ENCODE assay signal across 9 cellular contexts in the genomic region with DNA sequence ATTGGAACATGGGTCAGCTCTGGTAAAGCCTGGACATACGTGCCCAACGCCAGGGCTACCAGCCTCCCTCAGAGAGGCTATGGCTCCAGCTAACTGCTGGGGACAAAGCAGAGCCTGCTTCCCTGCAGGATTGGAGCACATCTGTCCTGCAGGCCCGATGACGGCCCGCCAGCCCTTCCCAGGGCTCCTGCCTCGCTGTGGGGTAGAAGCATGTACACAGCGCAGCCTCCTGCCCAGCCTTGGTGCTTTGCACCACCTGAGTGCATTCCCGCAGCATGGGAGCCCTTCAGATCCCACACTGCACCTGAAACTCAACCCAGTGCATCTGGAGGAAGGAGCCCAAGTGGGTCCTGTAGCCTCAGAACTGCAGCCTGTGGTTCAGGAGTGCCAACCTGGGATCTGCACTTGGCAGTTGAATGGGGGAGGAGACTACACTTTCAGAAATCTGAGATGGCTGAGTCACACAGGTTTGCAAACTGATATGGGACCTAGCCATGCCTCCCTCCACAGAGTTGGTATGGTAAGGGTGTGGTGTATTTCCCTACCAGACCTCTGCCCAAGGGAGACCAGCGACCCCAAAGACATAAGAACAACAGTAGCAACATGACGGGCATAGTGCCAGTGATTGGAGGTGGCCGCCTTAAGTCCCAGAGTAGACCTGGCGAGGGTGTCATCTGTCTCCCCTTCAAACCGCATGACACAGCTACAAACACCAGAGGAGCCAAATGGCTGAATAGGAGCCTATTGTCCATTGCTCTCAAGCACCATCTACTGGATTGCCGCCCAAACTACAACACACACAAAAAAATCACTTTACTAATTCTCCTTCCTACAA.
DNase-seq lines count a peak whose midpoint lies in the region; ATAC-seq, FAIRE-seq and TF ChIP-seq lines count a peak whose summit lies in the region.
"Had no signal": no experiment of that assay in that cellular context is flagged by ENCODE, and none has a peak within 500 bp of the region (broad histone marks: within the 10 kb centered on the region; RNA-seq: fewer than 3 reads in every experiment).

No MANE protein-coding gene starts in this region.

- intact Hi-C loops in K562 (cut with micrococcal nuclease) = no loop called here
- intact Hi-C loops in naive thymus-derived CD4-positive, alpha-beta T cell (cut with micrococcal nuclease) = loop anchor here in 1 of 2 donors (1.0 kb wide), 1 partner anchor 101 kb away; no protein-coding TSS in a partner anchor

- TF ChIP-seq RAD21 in K562 (CRISPR knock-in tag; conservative IDR thresholded peaks at IDR 0.05 in 1 of 2, IDR thresholded peaks at IDR 0.05 in 1 of 2) = 0 out of 4 replicates have a peak, but pooled peaks of 1 of the 2 experiments have one; percentile 18

- WGBS in K562 (ENCODE audit: insufficient coverage, low coverage, missing lambda C conversion rate) = 0% methylated on average over 12 of the region's 14 CpGs

- DNase-seq in SIG-M5 treated with dmso at 0.1 percent for 504 hours (lab: John Stamatoyannopoulos, UW; ENCODE audit: unreplicated experiment) = peak; percentile 47
- no peak for DNase-seq in SIG-M5 (lab: John Stamatoyannopoulos, UW)
- peak; percentile 98 for DNase-seq in NCI-H2107 treated with DMSO at 0.1 percent for 48 hours (lab: John Stamatoyannopoulos, UW; ENCODE audit: unreplicated experiment)
- DNase-seq in K562 (ENCODE audit: extremely low read depth in 1 of 4, low spot score in 3 of 4) = peak in 3 of 4 experiments; percentile 4 to 5 (median 4)
- peak; percentile 1 to 9 for DNase-seq in lung microvascular endothelial cell (ENCODE audit: low read depth in 2 of 2)
- no peak for DNase-seq in cerebellar cortex (ENCODE audit: low spot score)
- DNase-seq in naive thymus-derived CD4-positive, alpha-beta T cell = no peak
- DNase-seq: naive B cell had no signal

- no peaks in the 10 kb centered on the region for H4K20me1 ChIP-seq in K562 (replicated peaks; ENCODE audit: control insufficient read depth, insufficient read depth, low read length)

- TF ChIP-seq CTCF in K562 (IDR thresholded peaks at IDR 0.05 in 2 of 3, conservative IDR thresholded peaks at IDR 0.05 in 1 of 3; ENCODE audit: insufficient read depth in 2 of 3, low read depth in 1 of 3, low read length in 3 of 3) = peak in 2 of 3 experiments; percentile 13 to 21; a peak in 2 of 6 replicates

- no peak overlapping the region for H3K4me3 ChIP-seq in K562
- no peak overlapping the region for H3K4me3 ChIP-seq in naive thymus-derived CD4-positive, alpha-beta T cell (ENCODE audit: low read length)

- no peak overlapping the region for H3K27ac ChIP-seq in K562 (ENCODE audit: extremely low read depth, low read depth, low read length)
- H3K27ac ChIP-seq in naive thymus-derived CD4-positive, alpha-beta T cell (ENCODE audit: low read depth, low read length) = no peak overlapping the region

- no peak for TF ChIP-seq EP300 in K562 (IDR thresholded peaks at IDR 0.05; ENCODE audit: low read length)

- H3K9me3 Mint-ChIP-seq in naive thymus-derived CD4-positive, alpha-beta T cell = peaks cover 2 to 45% (median 6%) of the 10 kb centered on the region in 11 donors

- peak; percentile 89 for ATAC-seq in HG03280 (IDR thresholded peaks at IDR 0.05; ENCODE audit: unreplicated experiment)
- ATAC-seq in K562 = no peak
- no peak for ATAC-seq in naive thymus-derived CD4-positive, alpha-beta T cell

- no peaks in the 10 kb centered on the region for H3K9me1 ChIP-seq in K562 (ENCODE audit: control insufficient read depth, insufficient read depth, low read length)

- H3K36me3 Mint-ChIP-seq in naive thymus-derived CD4-positive, alpha-beta T cell = no peaks in the 10 kb centered on the region
- H3K36me3 Mint-ChIP-seq: naive B cell had no signal

- no peaks in the 10 kb centered on the region for H3K9me3 ChIP-seq in K562 (replicated peaks; ENCODE audit: control insufficient read depth, insufficient read depth, low read depth, low read length)
- H3K9me3 ChIP-seq in naive thymus-derived CD4-positive, alpha-beta T cell (ENCODE audit: control insufficient read depth in 2 of 3, low read length in 3 of 3) = no peaks in the 10 kb centered on the region

- no peak overlapping the region for H3K9ac ChIP-seq in K562 (ENCODE audit: insufficient read depth in 1 of 2, low read depth in 2 of 2, low read length in 2 of 2)

- peak overlapping the region in 1 of 9 donors; percentile 28 for H3K27ac Mint-ChIP-seq in naive thymus-derived CD4-positive, alpha-beta T cell
- H3K27ac Mint-ChIP-seq: naive B cell had no signal

- FAIRE-seq in K562 (lab: Jason Lieb, UNC) = no peak

- no peak overlapping the region for H3K4me2 ChIP-seq in K562 (ENCODE audit: insufficient read depth, low read length)

- in situ Hi-C loops in K562 (cut with MboI) = no loop called here

- no peaks in the 10 kb centered on the region for H3K4me1 Mint-ChIP-seq in naive thymus-derived CD4-positive, alpha-beta T cell
- H3K4me1 Mint-ChIP-seq: naive B cell had no signal

- H2AFZ ChIP-seq in K562 (ENCODE audit: low read depth, low read length) = no peak overlapping the region

- no peaks in the 10 kb centered on the region for H3K27me3 Mint-ChIP-seq in naive thymus-derived CD4-positive, alpha-beta T cell
- H3K27me3 Mint-ChIP-seq: naive B cell had no signal

- POLR2A ChIA-PET in K562 (lab: Yijun Ruan, JAX) = no interaction called here
- POLR2A ChIA-PET in naive thymus-derived CD4-positive, alpha-beta T cell (lab: Charles Lee) = no interaction called here

- H3K79me2 ChIP-seq in K562 (ENCODE audit: control insufficient read depth, insufficient read depth, low read length) = no peaks in the 10 kb centered on the region

- H3K36me3 ChIP-seq in K562 (ENCODE audit: control insufficient read depth, insufficient read depth, low read length) = no peaks in the 10 kb centered on the region
- no peaks in the 10 kb centered on the region for H3K36me3 ChIP-seq in naive thymus-derived CD4-positive, alpha-beta T cell (ENCODE audit: control insufficient read depth in 2 of 3, insufficient read depth in 3 of 3, low read length in 3 of 3)

- H3K27me3 ChIP-seq in K562 (ENCODE audit: control insufficient read depth in 2 of 2, insufficient read depth in 2 of 2, low read length in 2 of 2) = no peaks in the 10 kb centered on the region
- no peaks in the 10 kb centered on the region for H3K27me3 ChIP-seq in naive thymus-derived CD4-positive, alpha-beta T cell (ENCODE audit: control insufficient read depth in 2 of 2, insufficient read depth in 2 of 2, low read length in 2 of 2)

- H3K4me3 Mint-ChIP-seq in naive thymus-derived CD4-positive, alpha-beta T cell = no peak overlapping the region

- no peaks in the 10 kb centered on the region for H3K4me1 ChIP-seq in K562 (replicated peaks in 1 of 2; ENCODE audit: control insufficient read depth in 2 of 2, insufficient read depth in 2 of 2, low read length in 2 of 2)
- H3K4me1 ChIP-seq in naive thymus-derived CD4-positive, alpha-beta T cell (ENCODE audit: control insufficient read depth in 2 of 2, insufficient read depth in 2 of 2, low read length in 2 of 2) = no peaks in the 10 kb centered on the region

- CTCF ChIA-PET in K562 (lab: Yijun Ruan, JAX; ENCODE audit: low intra/inter-chr PET ratio) = interaction anchor here (0.6 kb wide), 1 partner anchor 1633 kb away, joined by 3 read pairs; no protein-coding TSS in a partner anchor
- CTCF ChIA-PET in naive thymus-derived CD4-positive, alpha-beta T cell (lab: Charles Lee) = no interaction called here

- no TSS peak for BruUV-seq in K562 (replicated peaks; lab: Mats Ljungman, UMichigan)

- TF ChIP-seq POLR2A in K562 (conservative IDR thresholded peaks at IDR 0.05) = no peak

TF ChIP-seq in K562, 482 proteins besides CTCF, POLR2A, EP300 and RAD21:
- TF ChIP-seq, protein P1, sequence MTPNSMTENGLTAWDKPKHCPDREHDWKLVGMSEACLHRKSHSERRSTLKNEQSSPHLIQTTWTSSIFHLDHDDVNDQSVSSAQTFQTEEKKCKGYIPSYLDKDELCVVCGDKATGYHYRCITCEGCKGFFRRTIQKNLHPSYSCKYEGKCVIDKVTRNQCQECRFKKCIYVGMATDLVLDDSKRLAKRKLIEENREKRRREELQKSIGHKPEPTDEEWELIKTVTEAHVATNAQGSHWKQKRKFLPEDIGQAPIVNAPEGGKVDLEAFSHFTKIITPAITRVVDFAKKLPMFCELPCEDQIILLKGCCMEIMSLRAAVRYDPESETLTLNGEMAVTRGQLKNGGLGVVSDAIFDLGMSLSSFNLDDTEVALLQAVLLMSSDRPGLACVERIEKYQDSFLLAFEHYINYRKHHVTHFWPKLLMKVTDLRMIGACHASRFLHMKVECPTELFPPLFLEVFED (CRISPR knock-in tag; conservative IDR thresholded peaks at IDR 0.05) = no peak
TF ChIP-seq in K562: peak in this region for 0.

Comparison
In these comparisons a context has a peak if more than half of its experiments do, and no peak if none do; other contexts are left out.
1. DNase-seq: peak in SIG-M5 treated with dmso at 0.1 percent for 504 hours (single experiment), NCI-H2107 treated with DMSO at 0.1 percent for 48 hours (single experiment), K562 (3 of 4) and lung microvascular endothelial cell (2 of 2); none in SIG-M5 (single experiment), cerebellar cortex (single experiment) and naive thymus-derived CD4-positive, alpha-beta T cell (0 of 9).